In the genomic region with DNA sequence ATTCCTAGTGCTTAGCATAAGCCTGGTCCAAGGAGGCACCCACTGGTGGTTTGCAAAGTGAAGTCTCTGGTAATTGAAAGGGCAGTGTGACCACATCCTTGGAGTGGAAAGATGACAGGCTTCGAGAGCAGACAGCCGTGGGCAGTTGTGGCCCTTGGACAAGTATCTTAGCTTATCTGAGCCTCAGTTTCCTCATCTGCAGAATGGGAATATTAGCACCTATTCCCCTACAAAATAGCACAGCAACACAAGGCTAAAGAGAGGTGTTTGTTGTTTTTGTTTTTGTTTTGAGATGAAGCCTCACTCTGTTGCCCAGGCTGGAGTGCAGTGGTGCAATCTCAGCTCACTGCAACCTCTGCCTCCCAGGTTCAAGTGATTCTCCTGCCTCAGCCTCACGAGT, we compare ENCODE assay signal across 19 cellular contexts. TPM values are rescaled to one million over a fixed set of nuclear protein-coding genes. Genes with fewer than 3 reads are reported as not detected.
DNase-seq lines count a peak whose midpoint lies in the region; ATAC-seq, FAIRE-seq and TF ChIP-seq lines count a peak whose summit lies in the region.
"Had no signal": no experiment of that assay in that cellular context is flagged by ENCODE, and none has a peak within 500 bp of the region (broad histone marks: within the 10 kb centered on the region; RNA-seq: fewer than 3 reads in every experiment).

No MANE protein-coding gene starts in this region.

- ATAC-seq in K562 (no peak), GM21576 (IDR thresholded peaks at IDR 0.05; ENCODE audit: unreplicated experiment) (no peak)
- ATAC-seq: GM23338, HCT116 had no signal

- H3K36me3 ChIP-seq in K562 (ENCODE audit: control insufficient read depth, insufficient read depth, low read length), result no peaks in the 10 kb centered on the region
- H3K36me3 ChIP-seq in osteoblast (ENCODE audit: insufficient read depth, low read length), result no peaks in the 10 kb centered on the region
- no peaks in the 10 kb centered on the region for H3K36me3 ChIP-seq in vagina
- H3K36me3 ChIP-seq in transverse colon, result no peaks in the 10 kb centered on the region

- POLR2A ChIA-PET in K562 (lab: Yijun Ruan, JAX), result interaction anchor here (1.5 kb wide), 1 partner anchor 17 kb away, joined by 3 read pairs; no protein-coding TSS in a partner anchor

- 3% methylated on average over 3 of the region's 3 CpGs for WGBS in K562 (ENCODE audit: insufficient coverage, low coverage, missing lambda C conversion rate)
- WGBS in transverse colon (ENCODE audit: low coverage in 1 of 2), 2 donors, result 82% methylated on average over 3 of the region's 3 CpGs; no CpG with 5 or more reads in 1 of the 2 donors

- H3K9ac ChIP-seq in K562 (ENCODE audit: insufficient read depth in 1 of 2, low read depth in 2 of 2, low read length in 2 of 2), result 0 out of 4 replicates have a peak overlapping the region, but pooled peaks of 1 of the 2 experiments have one; percentile 50

- H3K9me1 ChIP-seq in K562 (ENCODE audit: control insufficient read depth, insufficient read depth, low read length), result no peaks in the 10 kb centered on the region

- no peak for FAIRE-seq in K562 (lab: Jason Lieb, UNC)
- FAIRE-seq: G401.6, GM12892 had no signal

- TF ChIP-seq EP300 in K562 (IDR thresholded peaks at IDR 0.05; ENCODE audit: low read length) (no peak), transverse colon (IDR thresholded peaks at IDR 0.05; ENCODE audit: low read depth) (no peak)

- CTCF ChIA-PET in K562 (lab: Yijun Ruan, JAX; ENCODE audit: low intra/inter-chr PET ratio), result no interaction called here

- TF ChIP-seq CTCF in K562 (IDR thresholded peaks at IDR 0.05 in 2 of 3, conservative IDR thresholded peaks at IDR 0.05 in 1 of 3; ENCODE audit: insufficient read depth in 2 of 3, low read depth in 1 of 3, low read length in 3 of 3) (no peak), coronary artery (IDR thresholded peaks at IDR 0.05) (no peak), osteoblast (IDR thresholded peaks at IDR 0.05; ENCODE audit: extremely low read depth, low read depth, low read length) (no peak), vagina (IDR thresholded peaks at IDR 0.05) (no peak), transverse colon (IDR thresholded peaks at IDR 0.05) (no peak)

- H3K27ac ChIP-seq in K562 (ENCODE audit: extremely low read depth, low read depth, low read length) (no peak overlapping the region), coronary artery (peak overlapping the region; percentile 84 to 91), osteoblast (ENCODE audit: low read depth, low read length) (no peak overlapping the region), vagina (peak overlapping the region; percentile 56), transverse colon (no peak overlapping the region)

- H3K27me3 ChIP-seq in K562 (ENCODE audit: control insufficient read depth in 2 of 2, insufficient read depth in 2 of 2, low read length in 2 of 2) (peaks cover 0 to 51% of the 10 kb centered on the region in 2 experiments; a peak in 3 of 5 replicates), osteoblast (ENCODE audit: insufficient read depth, low read length) (peaks cover 14% of the 10 kb centered on the region), vagina (no peaks in the 10 kb centered on the region), transverse colon (no peaks in the 10 kb centered on the region)

- no peak overlapping the region for H3K4me2 ChIP-seq in K562 (ENCODE audit: insufficient read depth, low read length)
- H3K4me2 ChIP-seq in osteoblast (ENCODE audit: insufficient read depth, low read length), result no peak overlapping the region
- H3K4me2 ChIP-seq: GM23338 had no signal

- H3K4me3 ChIP-seq in K562, result no peak overlapping the region
- no peak overlapping the region for H3K4me3 ChIP-seq in coronary artery
- H3K4me3 ChIP-seq in osteoblast (ENCODE audit: insufficient read depth, low read length), result no peak overlapping the region
- no peak overlapping the region for H3K4me3 ChIP-seq in vagina
- H3K4me3 ChIP-seq in transverse colon, result no peak overlapping the region
- H3K4me3 ChIP-seq: GM23338 had no signal

- H3K79me2 ChIP-seq in K562 (ENCODE audit: control insufficient read depth, insufficient read depth, low read length) (no peaks in the 10 kb centered on the region), osteoblast (ENCODE audit: insufficient read depth, low read length) (no peaks in the 10 kb centered on the region)

- TF ChIP-seq RAD21 in K562 (CRISPR knock-in tag; conservative IDR thresholded peaks at IDR 0.05 in 1 of 2, IDR thresholded peaks at IDR 0.05 in 1 of 2), result no peak

- intact Hi-C loops in K562 (cut with micrococcal nuclease), result loop anchor here (5.0 kb wide), 3 partner anchors 78 to 638 kb away; no protein-coding TSS in a partner anchor
- intact Hi-C loops in vagina (cut with DNase I), result no loop called here
- intact Hi-C loops in transverse colon (cut with DNase I; ENCODE audit: low total_unique reads), result no loop called here

- no peaks in the 10 kb centered on the region for H3K9me3 ChIP-seq in K562 (replicated peaks; ENCODE audit: control insufficient read depth, insufficient read depth, low read depth, low read length)
- no peaks in the 10 kb centered on the region for H3K9me3 ChIP-seq in osteoblast (ENCODE audit: low read depth, low read length)
- H3K9me3 ChIP-seq in vagina, result no peaks in the 10 kb centered on the region
- H3K9me3 ChIP-seq in transverse colon, result no peaks in the 10 kb centered on the region

- H4K20me1 ChIP-seq in K562 (replicated peaks; ENCODE audit: control insufficient read depth, insufficient read depth, low read length), result no peaks in the 10 kb centered on the region
- H4K20me1 ChIP-seq in osteoblast (ENCODE audit: insufficient read depth, low read length), result no peaks in the 10 kb centered on the region

- TF ChIP-seq POLR2A in K562 (conservative IDR thresholded peaks at IDR 0.05) (no peak), vagina (IDR thresholded peaks at IDR 0.05) (no peak), transverse colon (IDR thresholded peaks at IDR 0.05) (no peak)

- in situ Hi-C loops in K562 (cut with MboI) (no loop called here), transverse colon (cut with MboI; ENCODE audit: low pct_ligation_motif_present in 1 of 4, low pct_unique_long_range_greater_than_20kb in 1 of 4, low sequenced_read_pairs in 3 of 4) (no loop called here)

- no TSS peak for BruUV-seq in K562 (replicated peaks; lab: Mats Ljungman, UMichigan)

- H2AFZ ChIP-seq in K562 (ENCODE audit: low read depth, low read length) (no peak overlapping the region), osteoblast (ENCODE audit: low read length) (no peak overlapping the region)

- H3K4me1 ChIP-seq in K562 (replicated peaks in 1 of 2; ENCODE audit: control insufficient read depth in 2 of 2, insufficient read depth in 2 of 2, low read length in 2 of 2) (peaks cover 0 to 16% of the 10 kb centered on the region in 2 experiments; a peak in 2 of 5 replicates), osteoblast (ENCODE audit: insufficient read depth, low read length) (no peaks in the 10 kb centered on the region), vagina (peaks cover 14% of the 10 kb centered on the region), transverse colon (peaks cover 3 to 16% (median 14%) of the 10 kb centered on the region in 4 donors)

- no peak for DNase-seq in K562 (ENCODE audit: extremely low read depth in 1 of 4, low spot score in 3 of 4)
- DNase-seq in coronary artery (ENCODE audit: low spot score), result no peak
- peak; percentile 35 for DNase-seq in osteoblast (ENCODE audit: insufficient read length, low spot score, missing footprints)
- no peak for DNase-seq in vagina (ENCODE audit: extremely low spot score in 2 of 2)
- no peak for DNase-seq in transverse colon
- no peak for DNase-seq in NCI-H1417 treated with DMSO at 0.1 percent for 48 hours (lab: John Stamatoyannopoulos, UW)
- DNase-seq: C1 segment of cervical spinal cord; CD4-positive, alpha-beta memory T cell; COR-L47; DMS153; DND-41; H9 had no signal

TF ChIP-seq in K562, 482 proteins besides CTCF, POLR2A, EP300 and RAD21 (continues in another document):
- no peak for TF ChIP-seq NR2C1 (IDR thresholded peaks at IDR 0.05)
- TF ChIP-seq NR2C1 (tag; IDR thresholded peaks at IDR 0.05), result no peak
- TF ChIP-seq CREM (IDR thresholded peaks at IDR 0.05; ENCODE audit: low read depth), result no peak
- TF ChIP-seq CBX5 (IDR thresholded peaks at IDR 0.05; ENCODE audit: borderline replicate concordance, low read depth), result no peak
- TF ChIP-seq HDAC3 (IDR thresholded peaks at IDR 0.05; ENCODE audit: borderline replicate concordance, partially characterized antibody), result no peak
- TF ChIP-seq RBBP5 (IDR thresholded peaks at IDR 0.05; ENCODE audit: borderline replicate concordance, insufficient read depth, low read length, poor library complexity, severe bottlenecking), result no peak
- no peak for TF ChIP-seq ZNF212 (CRISPR knock-in tag; IDR thresholded peaks at IDR 0.05)
- no peak for TF ChIP-seq ZNF140 (CRISPR knock-in tag; IDR thresholded peaks at IDR 0.05)
- TF ChIP-seq CBFB (CRISPR knock-in tag; IDR thresholded peaks at IDR 0.05), result no peak
- no peak for TF ChIP-seq ETV5 (CRISPR knock-in tag; IDR thresholded peaks at IDR 0.05; ENCODE audit: low read depth)
- TF ChIP-seq SRSF9 (IDR thresholded peaks at IDR 0.05; ENCODE audit: borderline replicate concordance, low read depth, low read length), result no peak
- peak; percentile 24; the same call in 1 of the 2 replicates for TF ChIP-seq SMARCA5 (IDR thresholded peaks at IDR 0.05)
- no peak for TF ChIP-seq POLR2B (IDR thresholded peaks at IDR 0.05; ENCODE audit: low read depth, partially characterized antibody)
- no peak for TF ChIP-seq SOX6 (IDR thresholded peaks at IDR 0.05)
- no peak for TF ChIP-seq YBX1 (IDR thresholded peaks at IDR 0.05)

RNA-seq across cellular contexts. Expression of a gene that starts 29.3 kb away (rescaled TPM):
- not detected in 2 replicates for total RNA-seq in K562 (2011; cell fraction: chromatin; rRNA removed; ENCODE audit: low replicate concordance)
- total RNA-seq in K562 (2011; cell fraction: nucleolus; rRNA removed), result not detected in 2 replicates
- not detected in 2 replicates for total RNA-seq in K562 (2011; cell fraction: nucleoplasm; rRNA removed)
- total RNA-seq in K562 (2014; rRNA removed), result not detected in 2 replicates
- not detected in 2 replicates for total RNA-seq in K562 (2014; rRNA removed; fragmentation: Illumina TruSeq; extraction: Trizol)
- not detected in 2 replicates for total RNA-seq in K562 (2015; rRNA removed; fragmentation: Illumina TruSeq; extraction: Trizol)
- not detected in 2 replicates for total RNA-seq in K562 (2021)
- polyA plus RNA-seq in K562 (2011; rRNA removed), result not detected in 2 replicates
- polyA plus RNA-seq in K562 (2011; cell fraction: cytosol; rRNA removed), result not detected in 2 replicates
- not detected in 2 replicates for polyA plus RNA-seq in K562 (2011; cell fraction: nucleus; rRNA removed)
- not detected in 2 replicates for polyA plus RNA-seq in K562 (2012)
- not detected in 2 replicates for polyA plus RNA-seq in K562 (2014; fragmentation: Illumina TruSeq; extraction: Trizol)
- not detected for polyA plus RNA-seq in K562 (2014; fragmentation: Nextera tagmentation; extraction: Ambion mirVana)
- polyA plus RNA-seq in K562 (2014; rRNA removed), result not detected in 2 replicates
- not detected in 2 replicates for polyA minus RNA-seq in K562 (2011; rRNA and poly(A)+ RNA removed)
- not detected in 2 replicates for polyA minus RNA-seq in K562 (2011; cell fraction: cytosol; rRNA and poly(A)+ RNA removed)
- not detected in 2 replicates for polyA minus RNA-seq in K562 (2011; cell fraction: nucleus; rRNA and poly(A)+ RNA removed)
- total RNA-seq in osteoblast, result not detected in 2 replicates
- not detected for total RNA-seq in vagina
- not detected for total RNA-seq in transverse colon
- total RNA-seq: A172; CD4-positive, alpha-beta memory T cell; GM23338; H4 had no signal
- polyA plus RNA-seq: CD4-positive, alpha-beta memory T cell had no signal

Comparison
In these comparisons a context has a peak if more than half of its experiments do, and no peak if none do; other contexts are left out.
1. H3K27ac ChIP-seq: peak in coronary artery (2 of 2) and vagina (single experiment); none in K562 (single experiment), osteoblast (single experiment) and transverse colon (0 of 4).